In genomic region chr13:110242615-110243014, GRCh38 we compare ENCODE assay signal across 13 cellular contexts.
A peak's percentile ranks its signal among the peaks of the same experiment; 100 is the strongest.
DNase-seq lines count a peak whose midpoint lies in the region; ATAC-seq and TF ChIP-seq lines count a peak whose summit lies in the region.
"Had no signal": no experiment of that assay in that cellular context is flagged by ENCODE, and none has a peak within 500 bp of the region (broad histone marks: within the 10 kb centered on the region; RNA-seq: fewer than 3 reads in every experiment).

No MANE protein-coding gene starts in this region.

- peaks cover 30% of the 10 kb centered on the region for H3K36me3 Mint-ChIP-seq in endothelial cell (ENCODE audit: low read depth, unreplicated experiment)

- no peak for ATAC-seq in thoracic aorta (ENCODE audit: insufficient number of reproducible peaks, low FRiP score, low read depth)
- ATAC-seq in omental fat pad (ENCODE audit: low FRiP score) = no peak
- no peak for ATAC-seq in HG02678 (IDR thresholded peaks at IDR 0.05; ENCODE audit: unreplicated experiment)
- ATAC-seq: K562 had no signal

- H3K27ac Mint-ChIP-seq in endothelial cell (ENCODE audit: unreplicated experiment) = peak overlapping the region; percentile 33

- H3K9me3 Mint-ChIP-seq in endothelial cell (ENCODE audit: unreplicated experiment) = no peaks in the 10 kb centered on the region

- 82 to 86% (median 85%) methylated on average over 4 of the region's 4 CpGs for WGBS in spleen, 5 donors

- H3K9me3 ChIP-seq in ascending aorta = no peaks in the 10 kb centered on the region
- no peaks in the 10 kb centered on the region for H3K9me3 ChIP-seq in right atrium auricular region
- no peaks in the 10 kb centered on the region for H3K9me3 ChIP-seq in thoracic aorta
- H3K9me3 ChIP-seq in spleen = no peaks in the 10 kb centered on the region
- H3K9me3 ChIP-seq: BLaER1 treated with 17β-estradiol and CSF1 and Interleukin-3, amounts not matched to agents 10 nM and 100 nM had no signal

- TF ChIP-seq CTCF in ascending aorta (IDR thresholded peaks at IDR 0.05) (no peak), endothelial cell (IDR thresholded peaks at IDR 0.05; ENCODE audit: unreplicated experiment) (no peak), right atrium auricular region (IDR thresholded peaks at IDR 0.05) (no peak), thoracic aorta (IDR thresholded peaks at IDR 0.05) (no peak), spleen (IDR thresholded peaks at IDR 0.05 in 8 of 11, conservative IDR thresholded peaks at IDR 0.05 in 3 of 11) (no peak), omental fat pad (IDR thresholded peaks at IDR 0.05) (no peak)

- H3K36me3 ChIP-seq in ascending aorta = peaks cover 0 to 9% of the 10 kb centered on the region in 2 donors
- H3K36me3 ChIP-seq in right atrium auricular region = peaks cover 9% of the 10 kb centered on the region
- no peaks in the 10 kb centered on the region for H3K36me3 ChIP-seq in thoracic aorta
- peaks cover 0 to 13% (median 0%) of the 10 kb centered on the region in 6 donors for H3K36me3 ChIP-seq in spleen
- H3K36me3 ChIP-seq: BLaER1 treated with 17β-estradiol and CSF1 and Interleukin-3, amounts not matched to agents 10 nM and 100 nM had no signal

- intact Hi-C loops in ascending aorta (cut with DNase I) (no loop called here), spleen (cut with DNase I; ENCODE audit: low total_unique reads) (no loop called here)

- no peak overlapping the region for H3K4me3 ChIP-seq in ascending aorta
- peak overlapping the region in 1 of 2 donors; percentile 4 for H3K4me3 ChIP-seq in right atrium auricular region
- H3K4me3 ChIP-seq in thoracic aorta = no peak overlapping the region
- H3K4me3 ChIP-seq in spleen = no peak overlapping the region
- H3K4me3 ChIP-seq: BLaER1 treated with 17β-estradiol and CSF1 and Interleukin-3, amounts not matched to agents 10 nM and 100 nM; K562 had no signal

- no peak overlapping the region for H3K4me3 Mint-ChIP-seq in endothelial cell (ENCODE audit: unreplicated experiment)

- no peak for TF ChIP-seq POLR2A in spleen (IDR thresholded peaks at IDR 0.05)

- no peaks in the 10 kb centered on the region for H3K27me3 ChIP-seq in ascending aorta
- no peaks in the 10 kb centered on the region for H3K27me3 ChIP-seq in right atrium auricular region
- H3K27me3 ChIP-seq in thoracic aorta (replicated peaks; ENCODE audit: insufficient read depth) = no peaks in the 10 kb centered on the region
- peaks cover 0 to 9% (median 0%) of the 10 kb centered on the region in 7 donors for H3K27me3 ChIP-seq in spleen (replicated peaks in 1 of 7)
- H3K27me3 ChIP-seq: BLaER1 treated with 17β-estradiol and CSF1 and Interleukin-3, amounts not matched to agents 10 nM and 100 nM had no signal

- H3K4me1 Mint-ChIP-seq in endothelial cell (ENCODE audit: unreplicated experiment) = peaks cover 76% of the 10 kb centered on the region

- peaks cover 4% of the 10 kb centered on the region for H3K27me3 Mint-ChIP-seq in endothelial cell (ENCODE audit: unreplicated experiment)

- peak overlapping the region; percentile 67 to 91 for H3K27ac ChIP-seq in ascending aorta
- peak overlapping the region; percentile 81 to 84 for H3K27ac ChIP-seq in right atrium auricular region
- peak overlapping the region; percentile 51 to 79 for H3K27ac ChIP-seq in thoracic aorta
- peak overlapping the region in 4 of 8 donors; percentile 26 to 71 (median 56) for H3K27ac ChIP-seq in spleen
- H3K27ac ChIP-seq: BLaER1 treated with 17β-estradiol and CSF1 and Interleukin-3, amounts not matched to agents 10 nM and 100 nM had no signal

- no peak for DNase-seq in ascending aorta (ENCODE audit: low spot score in 2 of 2)
- DNase-seq in endothelial cell (ENCODE audit: low spot score) = peak; percentile 2
- DNase-seq in right atrium auricular region (ENCODE audit: low spot score) = no peak
- no peak for DNase-seq in thoracic aorta (ENCODE audit: low spot score)
- DNase-seq in spleen = no peak
- DNase-seq in omental fat pad (ENCODE audit: low spot score) = no peak
- DNase-seq: NCI-H1105; NCI-H2081 treated with DMSO at 0.1 percent for 48 hours; NK-92 treated with Interleukin-12 subunit alpha and Interleukin-12 subunit beta, amount 100 ng/mL, for 24 hours; SHP77 had no signal

- H3K4me1 ChIP-seq in ascending aorta (peaks cover 19 to 68% of the 10 kb centered on the region in 2 donors), right atrium auricular region (peaks cover 0 to 94% of the 10 kb centered on the region in 2 donors), thoracic aorta (ENCODE audit: control insufficient read depth in 1 of 2, low read depth in 2 of 2) (peaks cover 37 to 98% of the 10 kb centered on the region in 2 donors), spleen (peaks cover 0 to 43% (median 16%) of the 10 kb centered on the region in 6 donors)
